In genomic region chr5:54251981-54252380, GRCh38 we compare ENCODE assay signal across 1 cellular context.
TF ChIP-seq lines count a peak whose summit lies in the region.

No MANE protein-coding gene starts in this region.

TF ChIP-seq in IMR-90, 13 proteins besides CTCF, POLR2A, EP300 and RAD21 (continued from another document):
- no peak for TF ChIP-seq MAFK (IDR thresholded peaks at IDR 0.05; ENCODE audit: low read depth, low read length)
- TF ChIP-seq FOS (IDR thresholded peaks at IDR 0.05; ENCODE audit: low read depth, low read length): no peak
TF ChIP-seq in IMR-90: peak in this region for 0.
